In genomic region chr12:68842784-68843567, GRCh38 we compare ENCODE assay signal across 25 cellular contexts. TPM values are rescaled to one million over a fixed set of nuclear protein-coding genes. Genes with fewer than 3 reads are reported as not detected.
DNase-seq lines count a peak whose midpoint lies in the region; ATAC-seq, FAIRE-seq and TF ChIP-seq lines count a peak whose summit lies in the region.
"Had no signal": no experiment of that assay in that cellular context is flagged by ENCODE, and none has a peak within 500 bp of the region (broad histone marks: within the 10 kb centered on the region; RNA-seq: fewer than 3 reads in every experiment).

No MANE protein-coding gene starts in this region.

- no peak overlapping the region for H3K18ac ChIP-seq in mesenchymal stem cell (ENCODE audit: low read depth in 1 of 2, low read length in 2 of 2)

- peaks cover 7% of the 10 kb centered on the region for H3K79me1 ChIP-seq in mesenchymal stem cell (replicated peaks; ENCODE audit: low read length, poor library complexity, severe bottlenecking)

- DNase-seq in SK-N-SH (no peak), HepG2 (ENCODE audit: low spot score) (no peak), right lobe of liver (no peak), mesenchymal stem cell (no peak), HCEC 1CT (no peak), OCI-LY7 (ENCODE audit: low spot score) (no peak)
- DNase-seq: BE2C, Calu3, DMS79 treated with DMSO at 0.1 percent for 48 hours, GF-D8, GOT3, IMR-90, NCI-H1048, NCI-H1417, NCI-H1694, NCI-H2029 treated with DMSO at 0.1 percent for 48 hours, NCI-H446 treated with DMSO at 0.1 percent for 48 hours, NCI-H526 treated with DMSO at 0.1 percent for 48 hours, Right ventricle myocardium superior, RPMI8226 had no signal

- H3K27ac ChIP-seq in SK-N-SH (ENCODE audit: low read depth in 2 of 2, low read length in 1 of 2) (no peak overlapping the region), HepG2 (ENCODE audit: extremely low read length, insufficient read depth, low read length) (no peak overlapping the region), right lobe of liver (no peak overlapping the region), mesenchymal stem cell (ENCODE audit: low read length, poor library complexity, severe bottlenecking) (no peak overlapping the region), OCI-LY7 (ENCODE audit: low read depth, low read length, poor library complexity, severe bottlenecking) (no peak overlapping the region)
- H3K27ac ChIP-seq: 22Rv1, SJSA1 had no signal

- no peak overlapping the region for H4K8ac ChIP-seq in mesenchymal stem cell (ENCODE audit: low read length)

- H3K14ac ChIP-seq in mesenchymal stem cell (ENCODE audit: low read length in 2 of 2), result no peak overlapping the region

- H4K20me1 ChIP-seq in SK-N-SH (ENCODE audit: insufficient read depth) (peaks cover 74% of the 10 kb centered on the region), HepG2 (ENCODE audit: insufficient read depth, low read length) (peaks cover 34% of the 10 kb centered on the region), OCI-LY7 (ENCODE audit: insufficient read depth, low read length) (peaks cover 24% of the 10 kb centered on the region)

- no peak overlapping the region for H2BK12ac ChIP-seq in mesenchymal stem cell (ENCODE audit: low read length in 2 of 2)

- no peak overlapping the region for H2BK15ac ChIP-seq in mesenchymal stem cell (ENCODE audit: low read depth, poor library complexity, severe bottlenecking)

- 93% methylated on average over 2 of the region's 2 CpGs for WGBS in SK-N-SH (ENCODE audit: low lambda C conversion rate)
- WGBS in HepG2 (ENCODE audit: low lambda C conversion rate), result 97% methylated on average over 2 of the region's 2 CpGs
- 59% methylated on average over 2 of the region's 2 CpGs for WGBS in right lobe of liver (ENCODE audit: insufficient coverage, low coverage, low lambda C conversion rate, missing lambda C conversion rate)
- 100% methylated on average over 1 of the region's 2 CpGs for WGBS in mesenchymal stem cell

- TF ChIP-seq POLR2A in HepG2 (IDR thresholded peaks at IDR 0.05; ENCODE audit: insufficient read depth in 1 of 2, low read depth in 2 of 2, low read length in 2 of 2) (peak in 1 of 2 experiments; percentile 14; a peak in 1 of 4 replicates), right lobe of liver (IDR thresholded peaks at IDR 0.05) (no peak)

- H3K79me2 ChIP-seq in SK-N-SH (ENCODE audit: insufficient read depth) (peaks cover 26% of the 10 kb centered on the region), HepG2 (ENCODE audit: insufficient read depth, low read length) (no peaks in the 10 kb centered on the region), OCI-LY7 (ENCODE audit: insufficient read depth, low read depth, low read length) (peaks cover 50% of the 10 kb centered on the region; the same call in 1 of the 2 replicates)

- H4K91ac ChIP-seq in mesenchymal stem cell (ENCODE audit: low read length), result no peak overlapping the region

- no peak overlapping the region for H2BK5ac ChIP-seq in mesenchymal stem cell (ENCODE audit: low read depth, low read length, poor library complexity, severe bottlenecking)

- TF ChIP-seq CTCF in SK-N-SH (IDR thresholded peaks at IDR 0.05) (no peak), HepG2 (CRISPR knock-in tag; IDR thresholded peaks at IDR 0.05) (no peak), right lobe of liver (IDR thresholded peaks at IDR 0.05) (no peak), OCI-LY7 (conservative IDR thresholded peaks at IDR 0.05; ENCODE audit: low read length) (no peak)

- intact Hi-C loops in HepG2 (cut with micrococcal nuclease; ENCODE audit: unreplicated experiment) (no loop called here), right lobe of liver (cut with DNase I) (no loop called here), OCI-LY7 (cut with micrococcal nuclease; ENCODE audit: unreplicated experiment) (loop anchor here (10.0 kb wide), 1 partner anchor 488 kb away; no protein-coding TSS in a partner anchor)

- H3K9ac ChIP-seq in SK-N-SH (no peak overlapping the region), HepG2 (ENCODE audit: insufficient read depth, low read depth, low read length) (no peak overlapping the region), mesenchymal stem cell (ENCODE audit: low read length) (peak overlapping the region; percentile 50)

- CTCF ChIA-PET in SK-N-SH (lab: Yijun Ruan, JAX), result interaction anchor here (4.8 kb wide), 1 partner anchor 13 kb away, joined by 30 read pairs; no protein-coding TSS in a partner anchor
- CTCF ChIA-PET in HepG2 (lab: Yijun Ruan, JAX; ENCODE audit: low intra/inter-chr PET ratio, low total read pairs), result no interaction called here
- CTCF ChIA-PET in OCI-LY7 (lab: Charles Lee; ENCODE audit: unreplicated experiment), result no interaction called here

- no TSS peak for BruUV-seq in HepG2 (replicated peaks; lab: Mats Ljungman, UMichigan)
- BruUV-seq in OCI-LY7 (replicated peaks; lab: Mats Ljungman, UMichigan), result no TSS peak

- H3K23ac ChIP-seq in mesenchymal stem cell (ENCODE audit: low read length in 2 of 2), result no peak overlapping the region

- H2AK5ac ChIP-seq in mesenchymal stem cell (ENCODE audit: low read length, severe bottlenecking), result no peak overlapping the region

- no peak for FAIRE-seq in HepG2 (lab: Jason Lieb, UNC)
- FAIRE-seq: GM18507 had no signal

- H3K27me3 ChIP-seq in SK-N-SH (ENCODE audit: insufficient read depth) (no peaks in the 10 kb centered on the region), HepG2 (ENCODE audit: control insufficient read depth in 1 of 2, insufficient read depth in 2 of 2, low read length in 2 of 2) (no peaks in the 10 kb centered on the region), right lobe of liver (no peaks in the 10 kb centered on the region), mesenchymal stem cell (ENCODE audit: control insufficient read depth in 1 of 2, insufficient read depth in 1 of 2, low read length in 2 of 2) (no peaks in the 10 kb centered on the region)
- H3K27me3 ChIP-seq: BE2C, SJSA1 had no signal

- H2BK120ac ChIP-seq in mesenchymal stem cell (ENCODE audit: low read depth, low read length), result no peak overlapping the region

- POLR2A ChIA-PET in SK-N-SH (lab: Yijun Ruan, JAX), result no interaction called here
- POLR2A ChIA-PET in HepG2 (lab: Yijun Ruan, JAX), result interaction anchor here (1.4 to 2.6 kb wide), 3 partner anchors 12 to 35 kb away, joined by 4 to 9 read pairs (median 5); partner anchors contain the start of gene MDM2
- POLR2A ChIA-PET in OCI-LY7 (lab: Charles Lee), result interaction anchor here (0.6 to 0.7 kb wide), 2 partner anchors 11 to 92 kb away, joined by 3 read pairs; no protein-coding TSS in a partner anchor

- no peak overlapping the region for H2AFZ ChIP-seq in SK-N-SH (ENCODE audit: low read depth)
- no peak overlapping the region for H2AFZ ChIP-seq in HepG2 (ENCODE audit: low read length)
- H2AFZ ChIP-seq in mesenchymal stem cell (ENCODE audit: low read depth, low read length), result no peak overlapping the region
- H2AFZ ChIP-seq in OCI-LY7 (ENCODE audit: low read length), result no peak overlapping the region

- no peak for ATAC-seq in SK-N-SH treated with all-trans-retinoic acid at 6 μM for 48 hours
- no peak for ATAC-seq in HepG2
- no peak for ATAC-seq in right lobe of liver

- TF ChIP-seq EP300 in SK-N-SH (IDR thresholded peaks at IDR 0.05; ENCODE audit: borderline replicate concordance in 1 of 2, low read depth in 1 of 2, low read length in 1 of 2) (no peak), HepG2 (IDR thresholded peaks at IDR 0.05; ENCODE audit: low read depth in 2 of 2, low read length in 2 of 2) (no peak), HepG2 (CRISPR knock-in tag; IDR thresholded peaks at IDR 0.05; ENCODE audit: borderline replicate concordance) (no peak)

- H3K4me3 ChIP-seq in SK-N-SH (ENCODE audit: low read depth in 2 of 2, low read length in 1 of 2), result no peak overlapping the region
- H3K4me3 ChIP-seq in HepG2 (replicated peaks in 1 of 3; ENCODE audit: insufficient read depth in 1 of 3, low read depth in 2 of 3, low read length in 3 of 3), result no peak overlapping the region
- H3K4me3 ChIP-seq in right lobe of liver, result no peak overlapping the region
- no peak overlapping the region for H3K4me3 ChIP-seq in mesenchymal stem cell (ENCODE audit: insufficient read depth in 1 of 2, low read depth in 1 of 2, low read length in 2 of 2)
- H3K4me3 ChIP-seq in OCI-LY7 (ENCODE audit: low read depth, low read length, poor library complexity, severe bottlenecking), result no peak overlapping the region
- H3K4me3 ChIP-seq: HAP-1, SJSA1 had no signal

- H3K4me1 ChIP-seq in SK-N-SH (ENCODE audit: control insufficient read depth in 1 of 2, insufficient read depth in 2 of 2, low read depth in 1 of 2, low read length in 1 of 2), result no peaks in the 10 kb centered on the region
- peaks cover 18% of the 10 kb centered on the region for H3K4me1 ChIP-seq in HepG2 (ENCODE audit: insufficient read depth, low read length)
- no peaks in the 10 kb centered on the region for H3K4me1 ChIP-seq in right lobe of liver
- H3K4me1 ChIP-seq in mesenchymal stem cell (ENCODE audit: control insufficient read depth, insufficient read depth, low read depth, low read length), result no peaks in the 10 kb centered on the region
- no peaks in the 10 kb centered on the region for H3K4me1 ChIP-seq in OCI-LY7 (ENCODE audit: insufficient read depth, low read length, poor library complexity, severe bottlenecking)
- H3K4me1 ChIP-seq: BE2C, SJSA1 had no signal

- no peak for TF ChIP-seq RAD21 in SK-N-SH (IDR thresholded peaks at IDR 0.05; ENCODE audit: low read length)
- TF ChIP-seq RAD21 in HepG2 (CRISPR knock-in tag; IDR thresholded peaks at IDR 0.05), result no peak

- H3K36me3 ChIP-seq in SK-N-SH (replicated peaks in 1 of 2; ENCODE audit: control insufficient read depth in 1 of 2, insufficient read depth in 2 of 2, low read length in 1 of 2), result peaks cover 58 to 68% of the 10 kb centered on the region in 2 experiments
- H3K36me3 ChIP-seq in HepG2 (replicated peaks in 1 of 2; ENCODE audit: control insufficient read depth in 1 of 2, insufficient read depth in 2 of 2, low read length in 2 of 2), result peaks cover 11 to 42% of the 10 kb centered on the region in 2 experiments
- H3K36me3 ChIP-seq in right lobe of liver, result peaks cover 0 to 58% (median 26%) of the 10 kb centered on the region in 4 donors
- peaks cover 21 to 87% of the 10 kb centered on the region in 2 experiments for H3K36me3 ChIP-seq in mesenchymal stem cell (ENCODE audit: control insufficient read depth in 1 of 2, insufficient read depth in 2 of 2, low read depth in 1 of 2, low read length in 2 of 2)
- H3K36me3 ChIP-seq in OCI-LY7 (ENCODE audit: insufficient read depth, low read length), result peaks cover 76% of the 10 kb centered on the region

- no peaks in the 10 kb centered on the region for H3K9me3 ChIP-seq in SK-N-SH
- no peaks in the 10 kb centered on the region for H3K9me3 ChIP-seq in HepG2 (ENCODE audit: low read length)
- no peaks in the 10 kb centered on the region for H3K9me3 ChIP-seq in right lobe of liver
- H3K9me3 ChIP-seq in mesenchymal stem cell (ENCODE audit: control insufficient read depth, low read length), result no peaks in the 10 kb centered on the region
- H3K9me3 ChIP-seq in OCI-LY7 (ENCODE audit: low read length), result no peaks in the 10 kb centered on the region
- H3K9me3 ChIP-seq: BE2C, HAP-1, SJSA1 had no signal

- H3K4ac ChIP-seq in mesenchymal stem cell (ENCODE audit: low read depth in 1 of 2, low read length in 2 of 2), result no peak overlapping the region

- H3K4me2 ChIP-seq in SK-N-SH, result no peak overlapping the region
- H3K4me2 ChIP-seq in HepG2 (ENCODE audit: low read depth, low read length), result no peak overlapping the region
- no peak overlapping the region for H3K4me2 ChIP-seq in mesenchymal stem cell (ENCODE audit: low read length, poor library complexity, severe bottlenecking)
- H3K4me2 ChIP-seq in OCI-LY7 (ENCODE audit: low read length), result no peak overlapping the region

- in situ Hi-C loops in HepG2 (cut with HindIII; ENCODE audit: extremely low pct_ligation_motif_present, low pct_unique_long_range_greater_than_20kb), result no loop called here

- H3K9me2 ChIP-seq in SK-N-SH (no peaks in the 10 kb centered on the region), OCI-LY7 (ENCODE audit: insufficient read depth, low read length) (no peaks in the 10 kb centered on the region)

- peaks cover 73% of the 10 kb centered on the region for H3F3A ChIP-seq in SK-N-SH (replicated peaks; ENCODE audit: insufficient read depth)

RNA-seq across cellular contexts. Expression of gene MDM2, which starts 35.0 kb away (rescaled TPM):
- polyA plus RNA-seq in SK-N-SH (2012; rRNA removed), result 16.9 and 21.5 TPM in 2 replicates
- 17.7 and 37.8 TPM in 2 replicates for polyA plus RNA-seq in SK-N-SH (2012; cell fraction: cytosol; rRNA removed)
- polyA plus RNA-seq in SK-N-SH (2012; cell fraction: nucleus; rRNA removed), result 60.1 and 67.7 TPM in 2 replicates
- 314 and 466 TPM in 2 replicates for total RNA-seq in HepG2 (2016; rRNA removed; fragmentation: Illumina TruSeq; extraction: Trizol)
- total RNA-seq in HepG2 (2016; cell fraction: cytosol; rRNA removed; fragmentation: Illumina TruSeq; extraction: Trizol; ENCODE audit: low read depth), result 106 and 114 TPM in 2 replicates
- 318 and 433 TPM in 2 replicates for total RNA-seq in HepG2 (2016; cell fraction: insoluble cytoplasmic fraction; rRNA removed; fragmentation: Illumina TruSeq; extraction: Trizol)
- 152 and 204 TPM in 2 replicates for total RNA-seq in HepG2 (2016; cell fraction: membrane; rRNA removed; fragmentation: Illumina TruSeq; extraction: Trizol)
- total RNA-seq in HepG2 (2016; cell fraction: nucleus; rRNA removed; fragmentation: Illumina TruSeq; extraction: Trizol), result 480 and 515 TPM in 2 replicates
- 23.9 and 29.3 TPM in 2 replicates for polyA plus RNA-seq in HepG2 (2011; rRNA removed)
- polyA plus RNA-seq in HepG2 (2011; cell fraction: cytosol; rRNA removed), result 8.1 and 12.2 TPM in 2 replicates
- polyA plus RNA-seq in HepG2 (2011; cell fraction: nucleus; rRNA removed), result 21.1 and 35.5 TPM in 2 replicates
- polyA plus RNA-seq in HepG2 (2012), result 29.6 and 57.6 TPM in 2 replicates
- polyA plus RNA-seq in HepG2 (2016; cell fraction: cytosol; fragmentation: Illumina TruSeq; extraction: Trizol; ENCODE audit: low read depth), result 20.1 and 21.0 TPM in 2 replicates
- 174 and 187 TPM in 2 replicates for polyA plus RNA-seq in HepG2 (2016; cell fraction: insoluble cytoplasmic fraction; fragmentation: Illumina TruSeq; extraction: Trizol; ENCODE audit: low read depth)
- 57.3 and 58.5 TPM in 2 replicates for polyA plus RNA-seq in HepG2 (2016; cell fraction: membrane; fragmentation: Illumina TruSeq; extraction: Trizol; ENCODE audit: low read depth)
- polyA plus RNA-seq in HepG2 (2016; cell fraction: nucleus; fragmentation: Illumina TruSeq; extraction: Trizol; ENCODE audit: insufficient read depth, low read depth), result 472 and 516 TPM in 2 replicates
- 42.3 and 54.4 TPM in 2 replicates for polyA minus RNA-seq in HepG2 (2011; rRNA and poly(A)+ RNA removed; ENCODE audit: low replicate concordance)
- polyA minus RNA-seq in HepG2 (2011; cell fraction: cytosol; rRNA and poly(A)+ RNA removed), result 71.4 and 82.9 TPM in 2 replicates
- polyA minus RNA-seq in HepG2 (2011; cell fraction: nucleus; rRNA and poly(A)+ RNA removed), result 248 and 279 TPM in 2 replicates
- 10 to 100 TPM; 56.9 to 74.3 (median 64.0) TPM for total RNA-seq in right lobe of liver
- 95.3 TPM for polyA plus RNA-seq in mesenchymal stem cell (2013, experiment 1 of 2)
- polyA plus RNA-seq in mesenchymal stem cell (2013, experiment 2 of 2), result 102 TPM
- 143 and 229 TPM in 2 replicates for total RNA-seq in OCI-LY7 (2014; rRNA removed; shearing (Covaris generic))
- 318 and 366 TPM in 2 replicates for total RNA-seq in OCI-LY7 (2022)

Comparison
In these comparisons a context has a peak if more than half of its experiments do, and no peak if none do; other contexts are left out.
1. Of the 25 proteins assayed by ChIP-seq in both HepG2 and SK-N-SH: peak only in HepG2: none; only in SK-N-SH: POLR2AphosphoS5; in both: none; in neither: 24.